13 cellular contexts compared by ENCODE assay signal in genomic region chr6:133645000-133645619, GRCh38.
DNase-seq lines count a peak whose midpoint lies in the region; ATAC-seq and TF ChIP-seq lines count a peak whose summit lies in the region.
"Had no signal": no experiment of that assay in that cellular context is flagged by ENCODE, and none has a peak within 500 bp of the region (broad histone marks: within the 10 kb centered on the region; RNA-seq: fewer than 3 reads in every experiment).

No MANE protein-coding gene starts in this region.

- H3K36me3 ChIP-seq in HEK293 (ENCODE audit: control insufficient read depth in 2 of 2, insufficient read depth in 1 of 2, low read length in 2 of 2) (no peaks in the 10 kb centered on the region), adipocyte (ENCODE audit: control insufficient read depth, insufficient read depth, low read length, severe bottlenecking) (no peaks in the 10 kb centered on the region)
- H3K36me3 ChIP-seq: tibial nerve had no signal

- no peak for TF ChIP-seq CTCF in HEK293 (tag by site-specific recombination; IDR thresholded peaks at IDR 0.05)

- H3K4me1 ChIP-seq in HEK293 (ENCODE audit: control insufficient read depth, insufficient read depth, low read length) (peaks cover 14% of the 10 kb centered on the region), adipocyte (ENCODE audit: control insufficient read depth, insufficient read depth, low read length) (peaks cover 26% of the 10 kb centered on the region)

- H3K4me3 ChIP-seq in HEK293 (ENCODE audit: low read depth, low read length) (no peak overlapping the region), adipocyte (ENCODE audit: low read length) (no peak overlapping the region)
- H3K4me3 ChIP-seq: tibial nerve had no signal

- POLR2A ChIA-PET in HEK293 (lab: Yijun Ruan, JAX): interaction anchor here (0.7 to 1.2 kb wide), 4 partner anchors 44 to 216 kb away, joined by 3 to 4 read pairs (median 3); no protein-coding TSS in a partner anchor

- DNase-seq in A172 (ENCODE audit: low spot score) (peak; percentile 78), adipocyte (ENCODE audit: low read depth) (peak; percentile 20), kidney tubule cell (ENCODE audit: low spot score) (peak; percentile 90)
- DNase-seq in stimulated activated CD4-positive, alpha-beta T cell treated with anti-CD3 and anti-CD28 coated beads, Interleukin-15, amount 100 ng/mL, for 24 hours: no peak
- DNase-seq: AML-193, anterior cingulate cortex, left colon, T-helper 17 cell had no signal

- no peaks in the 10 kb centered on the region for H3K27me3 ChIP-seq in adipocyte (replicated peaks; ENCODE audit: control insufficient read depth, insufficient read depth, low read length)
- H3K27me3 ChIP-seq: tibial nerve had no signal

- no peak overlapping the region for H3K27ac ChIP-seq in HEK293 (ENCODE audit: extremely low read depth, low read depth, low read length)
- H3K27ac ChIP-seq: tibial nerve had no signal

- ATAC-seq in HG03565 (IDR thresholded peaks at IDR 0.05; ENCODE audit: unreplicated experiment) (no peak), HG02763 (IDR thresholded peaks at IDR 0.05; ENCODE audit: unreplicated experiment) (no peak), GM19351 (IDR thresholded peaks at IDR 0.05; ENCODE audit: unreplicated experiment) (no peak)
- ATAC-seq: left colon, T-helper 17 cell had no signal

- H3K9me3 ChIP-seq in HEK293 (ENCODE audit: control insufficient read depth, insufficient read depth, low read depth, low read length) (no peaks in the 10 kb centered on the region), adipocyte (ENCODE audit: control insufficient read depth, low read length) (no peaks in the 10 kb centered on the region)
- H3K9me3 ChIP-seq: tibial nerve had no signal

- CTCF ChIA-PET in HEK293 (lab: Yijun Ruan, JAX): interaction anchor here (0.6 to 1.5 kb wide), 4 partner anchors 272 to 1860 kb away, joined by 3 to 5 read pairs (median 4); no protein-coding TSS in a partner anchor

- peak overlapping the region; percentile 75 for H3K9ac ChIP-seq in adipocyte (ENCODE audit: low read length)

TF ChIP-seq in HEK293, 187 proteins besides CTCF, POLR2A, EP300 and RAD21:
- peak; percentile 69; the same call in 1 of the 2 replicates for TF ChIP-seq TCF7L2 (IDR thresholded peaks at IDR 0.05; ENCODE audit: borderline replicate concordance, low read depth, low read length)
- TF ChIP-seq ZNF837 (tag by site-specific recombination; IDR thresholded peaks at IDR 0.05): no peak
- TF ChIP-seq HIC1 (tag by site-specific recombination; IDR thresholded peaks at IDR 0.05): peak; percentile 17; the same call in 1 of the 2 replicates
- TF ChIP-seq, protein P1, sequence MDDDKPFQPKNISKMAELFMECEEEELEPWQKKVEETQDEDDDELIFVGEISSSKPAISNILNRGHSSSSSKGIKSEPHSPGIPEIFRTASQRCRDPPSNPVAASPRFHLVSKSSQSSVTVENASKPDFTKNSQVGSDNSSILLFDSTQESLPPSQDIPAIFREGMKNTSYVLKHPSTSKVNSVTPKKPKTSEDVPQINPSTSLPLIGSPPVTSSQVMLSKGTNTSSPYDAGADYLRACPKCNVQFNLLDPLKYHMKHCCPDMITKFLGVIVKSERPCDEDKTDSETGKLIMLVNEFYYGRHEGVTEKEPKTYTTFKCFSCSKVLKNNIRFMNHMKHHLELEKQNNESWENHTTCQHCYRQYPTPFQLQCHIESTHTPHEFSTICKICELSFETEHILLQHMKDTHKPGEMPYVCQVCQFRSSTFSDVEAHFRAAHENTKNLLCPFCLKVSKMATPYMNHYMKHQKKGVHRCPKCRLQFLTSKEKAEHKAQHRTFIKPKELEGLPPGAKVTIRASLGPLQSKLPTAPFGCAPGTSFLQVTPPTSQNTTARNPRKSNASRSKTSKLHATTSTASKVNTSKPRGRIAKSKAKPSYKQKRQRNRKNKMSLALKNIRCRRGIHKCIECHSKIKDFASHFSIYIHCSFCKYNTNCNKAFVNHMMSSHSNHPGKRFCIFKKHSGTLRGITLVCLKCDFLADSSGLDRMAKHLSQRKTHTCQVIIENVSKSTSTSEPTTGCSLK (tag by site-specific recombination; IDR thresholded peaks at IDR 0.05): no peak
- no peak for TF ChIP-seq ZNF157 (tag by site-specific recombination; IDR thresholded peaks at IDR 0.05)
- TF ChIP-seq ZXDB (tag by site-specific recombination; IDR thresholded peaks at IDR 0.05): 0 out of 2 replicates have a peak, but pooled peaks have one; percentile 32
- TF ChIP-seq, protein P2, sequence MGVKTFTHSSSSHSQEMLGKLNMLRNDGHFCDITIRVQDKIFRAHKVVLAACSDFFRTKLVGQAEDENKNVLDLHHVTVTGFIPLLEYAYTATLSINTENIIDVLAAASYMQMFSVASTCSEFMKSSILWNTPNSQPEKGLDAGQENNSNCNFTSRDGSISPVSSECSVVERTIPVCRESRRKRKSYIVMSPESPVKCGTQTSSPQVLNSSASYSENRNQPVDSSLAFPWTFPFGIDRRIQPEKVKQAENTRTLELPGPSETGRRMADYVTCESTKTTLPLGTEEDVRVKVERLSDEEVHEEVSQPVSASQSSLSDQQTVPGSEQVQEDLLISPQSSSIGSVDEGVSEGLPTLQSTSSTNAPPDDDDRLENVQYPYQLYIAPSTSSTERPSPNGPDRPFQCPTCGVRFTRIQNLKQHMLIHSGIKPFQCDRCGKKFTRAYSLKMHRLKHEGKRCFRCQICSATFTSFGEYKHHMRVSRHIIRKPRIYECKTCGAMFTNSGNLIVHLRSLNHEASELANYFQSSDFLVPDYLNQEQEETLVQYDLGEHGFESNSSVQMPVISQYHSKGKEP (tag by site-specific recombination; IDR thresholded peaks at IDR 0.05): peak; percentile 79
- peak; percentile 67 for TF ChIP-seq BCL6B (tag by site-specific recombination; IDR thresholded peaks at IDR 0.05)
- TF ChIP-seq OSR2 (tag by site-specific recombination; IDR thresholded peaks at IDR 0.05): peak; percentile 65; the same call in 1 of the 2 replicates
- TF ChIP-seq ZIC2 (tag by site-specific recombination; IDR thresholded peaks at IDR 0.05): peak; percentile 15; the same call in 1 of the 2 replicates
- TF ChIP-seq ZNF843 (tag by site-specific recombination; IDR thresholded peaks at IDR 0.05): peak; percentile 67
- TF ChIP-seq FEZF1 (tag by site-specific recombination; IDR thresholded peaks at IDR 0.05): peak; percentile 52
- no peak for TF ChIP-seq KLF9 (tag by site-specific recombination; IDR thresholded peaks at IDR 0.05; ENCODE audit: low read depth)
- peak; percentile 90 for TF ChIP-seq PRDM6 (tag by site-specific recombination; IDR thresholded peaks at IDR 0.05)
- 0 out of 2 replicates have a peak, but pooled peaks have one; percentile 12 for TF ChIP-seq GLI2 (tag by site-specific recombination; IDR thresholded peaks at IDR 0.05; ENCODE audit: borderline replicate concordance, low read depth)
